In genomic region chr10:131959841-131960240, GRCh38 we compare ENCODE assay signal across 18 cellular contexts. TPM values are rescaled to one million over a fixed set of nuclear protein-coding genes. Genes with fewer than 3 reads are reported as not detected.
DNase-seq lines count a peak whose midpoint lies in the region; ATAC-seq and TF ChIP-seq lines count a peak whose summit lies in the region.
"Had no signal": no experiment of that assay in that cellular context is flagged by ENCODE, and none has a peak within 500 bp of the region (broad histone marks: within the 10 kb centered on the region; RNA-seq: fewer than 3 reads in every experiment).

No MANE protein-coding gene starts in this region.

- H3K36me3 ChIP-seq in cardiac muscle cell: peaks cover 19% of the 10 kb centered on the region
- peaks cover 30% of the 10 kb centered on the region for H3K36me3 ChIP-seq in IMR-90 (ENCODE audit: control insufficient read depth, insufficient read depth, low read length)
- H3K36me3 ChIP-seq in sigmoid colon: peaks cover 0 to 46% (median 14%) of the 10 kb centered on the region in 4 donors

- no peak overlapping the region for H2AFZ ChIP-seq in IMR-90 (replicated peaks; ENCODE audit: low read length, poor library complexity)
- H2AFZ ChIP-seq: GM23248 had no signal

- peaks cover 2 to 15% of the 10 kb centered on the region in 2 experiments; a peak in 3 of 4 replicates for H3K79me1 ChIP-seq in IMR-90 (ENCODE audit: low read depth in 1 of 2, low read length in 2 of 2)

- DNase-seq in cardiac muscle cell (ENCODE audit: low read depth in 1 of 2, low spot score in 1 of 2) (no peak), left ventricle myocardium superior (no peak), IMR-90 (no peak), RWPE1 (ENCODE audit: low spot score) (no peak), sigmoid colon (peak; percentile 49)
- no peak for DNase-seq in stimulated activated CD4-positive, alpha-beta T cell treated with anti-CD3 and anti-CD28 coated beads, Interleukin-4, amount 100 ng/mL, for 4 hours
- DNase-seq: ACHN; AML-193; Caco-2; CD4-positive, alpha-beta T cell; GDM1; GM23248; KBM-7 had no signal

- H2BK5ac ChIP-seq in IMR-90 (ENCODE audit: low read depth, low read length, poor library complexity, severe bottlenecking): no peak overlapping the region

- WGBS in IMR-90 (ENCODE audit: extremely low coverage in 2 of 2, insufficient read length in 1 of 2), 2 experiments: 85% methylated on average over 10 of the region's 19 CpGs; no CpG with 5 or more reads in 1 of the 2 experiments
- 91 to 94% methylated on average over 19 of the region's 19 CpGs for WGBS in sigmoid colon, 2 donors

- dilution Hi-C loops in IMR-90 (cut with HindIII; ENCODE audit: low sequenced_read_pairs, unreplicated experiment): no loop called here

- no peak overlapping the region for H4K91ac ChIP-seq in IMR-90 (ENCODE audit: insufficient read depth, low read depth, low read length)

- H3K27ac ChIP-seq in cardiac muscle cell (peak overlapping the region; percentile 45), IMR-90 (ENCODE audit: insufficient read depth, low read length) (no peak overlapping the region), RWPE1 (peak overlapping the region; percentile 25; the same call in 1 of the 2 replicates), sigmoid colon (no peak overlapping the region)
- H3K27ac ChIP-seq: C4-2B, GM23248 had no signal

- TF ChIP-seq POLR2A in IMR-90 (IDR thresholded peaks at IDR 0.05; ENCODE audit: low read depth, low read length): no peak
- no peak for TF ChIP-seq POLR2A in sigmoid colon (IDR thresholded peaks at IDR 0.05)

- no peak overlapping the region for H3K18ac ChIP-seq in IMR-90 (ENCODE audit: low read depth, low read length)

- H3K4me2 ChIP-seq in IMR-90 (ENCODE audit: low read depth, low read length): no peak overlapping the region

- H3K14ac ChIP-seq in IMR-90 (replicated peaks; ENCODE audit: low read depth, low read length): no peak overlapping the region

- no peak overlapping the region for H2BK15ac ChIP-seq in IMR-90 (ENCODE audit: low read depth, low read length)

- H3K9me3 ChIP-seq in cardiac muscle cell (ENCODE audit: low read depth) (no peaks in the 10 kb centered on the region), IMR-90 (ENCODE audit: control insufficient read depth, insufficient read depth, low read length) (no peaks in the 10 kb centered on the region), sigmoid colon (no peaks in the 10 kb centered on the region)
- H3K9me3 ChIP-seq: Caco-2, HAP-1 had no signal

- TF ChIP-seq RAD21 in IMR-90 (IDR thresholded peaks at IDR 0.05; ENCODE audit: low read length): no peak

- no peaks in the 10 kb centered on the region for H3K9me1 ChIP-seq in IMR-90 (ENCODE audit: insufficient read depth, low read length)

- no peak overlapping the region for H4K8ac ChIP-seq in IMR-90 (ENCODE audit: low read depth in 2 of 2, low read length in 2 of 2)

- H3K23ac ChIP-seq in IMR-90 (ENCODE audit: low read depth, low read length): no peak overlapping the region

- H4K20me1 ChIP-seq in IMR-90 (ENCODE audit: insufficient read depth, low read length): peaks cover 13% of the 10 kb centered on the region

- no peak overlapping the region for H3K4me3 ChIP-seq in cardiac muscle cell
- no peak overlapping the region for H3K4me3 ChIP-seq in IMR-90 (ENCODE audit: insufficient read depth, low read depth, low read length)
- no peak overlapping the region for H3K4me3 ChIP-seq in sigmoid colon
- H3K4me3 ChIP-seq: GM23248, HAP-1 had no signal

- TF ChIP-seq EP300 in sigmoid colon (IDR thresholded peaks at IDR 0.05): no peak

- no peak overlapping the region for H3K56ac ChIP-seq in IMR-90 (ENCODE audit: extremely low read depth, insufficient read depth, low read length)

- TF ChIP-seq CTCF in cardiac muscle cell (IDR thresholded peaks at IDR 0.05; ENCODE audit: low read depth, low read length) (no peak), IMR-90 (conservative IDR thresholded peaks at IDR 0.05; ENCODE audit: low read depth, low read length) (no peak), RWPE1 (conservative IDR thresholded peaks at IDR 0.05; ENCODE audit: low read depth) (no peak), sigmoid colon (IDR thresholded peaks at IDR 0.05) (no peak)

- ATAC-seq in left ventricle myocardium superior (no peak), IMR-90 (ENCODE audit: low read depth) (no peak), GM18502 (IDR thresholded peaks at IDR 0.05; ENCODE audit: poor library complexity, unreplicated experiment) (no peak), GM19395 (IDR thresholded peaks at IDR 0.05; ENCODE audit: unreplicated experiment) (no peak)

- H2BK20ac ChIP-seq in IMR-90 (ENCODE audit: low read depth, low read length): no peak overlapping the region

- POLR2A ChIA-PET in IMR-90 (lab: Charles Lee; ENCODE audit: unreplicated experiment): no interaction called here
- POLR2A ChIA-PET in RWPE1 (lab: Yijun Ruan, JAX; ENCODE audit: low non-redundant PET): no interaction called here

- no peak overlapping the region for H2AK5ac ChIP-seq in IMR-90 (ENCODE audit: low read depth, low read length)

- BruUV-seq in IMR-90 (replicated peaks; lab: Mats Ljungman, UMichigan): no TSS peak

- H2BK120ac ChIP-seq in IMR-90 (ENCODE audit: low read depth, low read length): no peak overlapping the region

- H3K9ac ChIP-seq in IMR-90 (ENCODE audit: low read depth, low read length): no peak overlapping the region
- H3K9ac ChIP-seq: GM23248 had no signal

- CTCF ChIA-PET in IMR-90 (lab: Yijun Ruan, JAX): no interaction called here
- CTCF ChIA-PET in RWPE1 (lab: Yijun Ruan, JAX): no interaction called here

- intact Hi-C loops in left ventricle myocardium superior (cut with micrococcal nuclease): no loop called here
- intact Hi-C loops in IMR-90 (cut with micrococcal nuclease): no loop called here
- intact Hi-C loops in sigmoid colon (cut with DNase I): no loop called here

- H3K4me1 ChIP-seq in cardiac muscle cell (ENCODE audit: low read depth): no peaks in the 10 kb centered on the region
- H3K4me1 ChIP-seq in IMR-90 (ENCODE audit: control insufficient read depth, insufficient read depth, low read length): no peaks in the 10 kb centered on the region
- no peaks in the 10 kb centered on the region for H3K4me1 ChIP-seq in sigmoid colon
- H3K4me1 ChIP-seq: Caco-2, HAP-1 had no signal

- H3K27me3 ChIP-seq in cardiac muscle cell (no peaks in the 10 kb centered on the region), IMR-90 (ENCODE audit: control insufficient read depth, insufficient read depth, low read length) (no peaks in the 10 kb centered on the region), sigmoid colon (no peaks in the 10 kb centered on the region)

- H4K5ac ChIP-seq in IMR-90 (ENCODE audit: low read depth, low read length): no peak overlapping the region

- H3K4ac ChIP-seq in IMR-90 (ENCODE audit: low read depth, low read length): no peak overlapping the region

- peak overlapping the region; percentile 23 for H2AK9ac ChIP-seq in IMR-90 (replicated peaks; ENCODE audit: low read depth, low read length, poor library complexity)

- in situ Hi-C loops in IMR-90 (cut with MboI; ENCODE audit: low sequenced_read_pairs): no loop called here

TF ChIP-seq in IMR-90, 13 proteins besides CTCF, POLR2A, EP300 and RAD21 (continues in another document):
- TF ChIP-seq MAFK (IDR thresholded peaks at IDR 0.05; ENCODE audit: low read depth, low read length) (no peak), CHD1 (IDR thresholded peaks at IDR 0.05; ENCODE audit: low read depth, low read length) (no peak), BHLHE40 (IDR thresholded peaks at IDR 0.05; ENCODE audit: low read depth, low read length) (no peak), MAZ (IDR thresholded peaks at IDR 0.05; ENCODE audit: borderline replicate concordance, low read depth, low read length) (no peak), FOS (IDR thresholded peaks at IDR 0.05; ENCODE audit: low read depth, low read length) (no peak), RCOR1 (IDR thresholded peaks at IDR 0.05; ENCODE audit: insufficient replicate concordance, low read length) (no peak), CEBPB (IDR thresholded peaks at IDR 0.05; ENCODE audit: low read depth, low read length) (no peak), RFX5 (IDR thresholded peaks at IDR 0.05; ENCODE audit: low read depth, low read length) (no peak), USF2 (IDR thresholded peaks at IDR 0.05; ENCODE audit: low read depth, low read length) (no peak), ELK1 (IDR thresholded peaks at IDR 0.05; ENCODE audit: borderline replicate concordance, low read depth, low read length) (no peak)

RNA-seq across cellular contexts. Expression of gene BNIP3, which starts 21.9 kb away (rescaled TPM):
- total RNA-seq in cardiac muscle cell (1,301 and 1,791 TPM in 2 replicates), left ventricle myocardium superior (142 TPM), IMR-90 (2012; rRNA removed) (134 and 252 TPM in 2 replicates), sigmoid colon (100 to 1,000 TPM in 2 of 4 donors, 10 to 100 TPM in 2; 55.9 to 125 (median 95.4) TPM)
- polyA plus RNA-seq in cardiac muscle cell (675 and 686 TPM in 2 replicates), IMR-90 (2012; rRNA removed) (181 and 211 TPM in 2 replicates), sigmoid colon (10 to 100 TPM in 2 of 3 donors, 1 to 10 TPM in 1; 3.9 to 11.7 (median 10.8) TPM)
- polyA plus RNA-seq in IMR-90 (2012; cell fraction: cytosol; rRNA removed): 221 and 286 TPM in 2 replicates
- 248 and 274 TPM in 2 replicates for polyA plus RNA-seq in IMR-90 (2012; cell fraction: nucleus; rRNA removed; ENCODE audit: low replicate concordance)
- total RNA-seq: HT-29 had no signal

RNA-seq across cellular contexts. Expression of gene PPP2R2D, which starts 59.0 kb away (rescaled TPM):
- 40.5 and 43.5 TPM in 2 replicates for total RNA-seq in cardiac muscle cell
- polyA plus RNA-seq in cardiac muscle cell: 37.3 and 45.0 TPM in 2 replicates
- total RNA-seq in left ventricle myocardium superior: 43.1 TPM
- 21.1 and 23.8 TPM in 2 replicates for total RNA-seq in IMR-90 (2012; rRNA removed)
- polyA plus RNA-seq in IMR-90 (2012; rRNA removed): 22.8 and 23.3 TPM in 2 replicates
- 16.2 and 18.1 TPM in 2 replicates for polyA plus RNA-seq in IMR-90 (2012; cell fraction: cytosol; rRNA removed)
- polyA plus RNA-seq in IMR-90 (2012; cell fraction: nucleus; rRNA removed; ENCODE audit: low replicate concordance): 34.7 and 54.8 TPM in 2 replicates
- 10 to 100 TPM; 22.7 to 44.0 (median 34.6) TPM for total RNA-seq in sigmoid colon
- polyA plus RNA-seq in sigmoid colon: 10 to 100 TPM; 18.4 to 23.8 (median 22.8) TPM

Comparison
In these comparisons a context has a peak if more than half of its experiments do, and no peak if none do; other contexts are left out.
1. H3K27ac ChIP-seq: peak in cardiac muscle cell (single experiment) and RWPE1 (single experiment); none in IMR-90 (single experiment) and sigmoid colon (0 of 4).